8 cellular contexts compared by ENCODE assay signal in the genomic region with DNA sequence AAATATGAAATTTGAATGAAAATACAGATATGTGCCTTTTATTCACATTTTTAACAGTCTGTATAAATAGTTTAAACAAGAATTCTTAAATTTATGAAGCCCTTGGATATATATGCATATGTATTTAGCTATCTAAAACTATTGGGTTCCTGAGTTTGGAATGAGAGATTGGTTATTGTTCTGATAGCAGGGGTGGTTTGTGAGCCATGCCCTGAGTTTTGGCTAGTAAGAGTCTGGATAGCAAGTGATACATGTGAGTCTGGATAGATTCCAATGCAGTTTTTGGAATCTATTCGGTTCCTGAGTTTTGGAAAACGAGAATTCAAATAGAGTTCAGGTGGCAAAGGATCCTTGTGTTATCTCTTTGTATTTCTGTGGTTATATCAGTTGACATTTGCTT. TPM values are rescaled to one million over a fixed set of nuclear protein-coding genes. Genes with fewer than 3 reads are reported as not detected.
DNase-seq lines count a peak whose midpoint lies in the region; ATAC-seq and TF ChIP-seq lines count a peak whose summit lies in the region.

No MANE protein-coding gene starts in this region.

- ATAC-seq in CD4-positive, CD25-positive, alpha-beta regulatory T cell (ENCODE audit: low read depth in 2 of 2) = no peak
- no peak for ATAC-seq in naive thymus-derived CD4-positive, alpha-beta T cell
- no peak for ATAC-seq in GM18873 (IDR thresholded peaks at IDR 0.05; ENCODE audit: low FRiP score, unreplicated experiment)
- ATAC-seq in GM21825 (IDR thresholded peaks at IDR 0.05; ENCODE audit: unreplicated experiment) = no peak

- H3K27ac ChIP-seq in CD4-positive, CD25-positive, alpha-beta regulatory T cell (ENCODE audit: insufficient read depth, low read length, poor library complexity, severe bottlenecking) = no peak overlapping the region
- H3K27ac ChIP-seq in KMS-11 = peak overlapping the region; percentile 92; the same call in 1 of the 2 replicates
- H3K27ac ChIP-seq in naive thymus-derived CD4-positive, alpha-beta T cell (ENCODE audit: low read depth, low read length) = no peak overlapping the region

- intact Hi-C loops in naive thymus-derived CD4-positive, alpha-beta T cell (cut with micrococcal nuclease) = no loop called here

- H3K4me2 ChIP-seq in KMS-11 = peak overlapping the region; percentile 84

- H3K4me3 ChIP-seq in CD4-positive, CD25-positive, alpha-beta regulatory T cell (ENCODE audit: low read depth, low read length) = peak overlapping the region; percentile 92
- H3K4me3 ChIP-seq in KMS-11 (IDR thresholded peaks at IDR 0.05; ENCODE audit: insufficient read depth, low read depth, low read length) (no peak overlapping the region), cardiac fibroblast (replicated peaks in 1 of 2; ENCODE audit: low read depth in 2 of 2, low read length in 2 of 2) (peak overlapping the region; percentile 11 to 83)
- H3K4me3 ChIP-seq in naive thymus-derived CD4-positive, alpha-beta T cell (ENCODE audit: low read length) = peak overlapping the region; percentile 83

- peaks cover 83% of the 10 kb centered on the region for H3K79me2 ChIP-seq in KMS-11 (ENCODE audit: insufficient read depth, low read depth)

- no peaks in the 10 kb centered on the region for H3K36me3 Mint-ChIP-seq in CD4-positive, CD25-positive, alpha-beta regulatory T cell
- H3K36me3 Mint-ChIP-seq in naive thymus-derived CD4-positive, alpha-beta T cell = peaks cover 0 to 7% (median 5%) of the 10 kb centered on the region in 5 donors

- no peak overlapping the region for H2AFZ ChIP-seq in KMS-11 (ENCODE audit: low read depth)

- peak overlapping the region; percentile 86 to 97 (median 94) for H3K4me3 Mint-ChIP-seq in CD4-positive, CD25-positive, alpha-beta regulatory T cell
- peak overlapping the region; percentile 58 to 95 (median 90) for H3K4me3 Mint-ChIP-seq in naive thymus-derived CD4-positive, alpha-beta T cell

- peaks cover 0 to 2% (median 0%) of the 10 kb centered on the region in 7 donors for H3K9me3 Mint-ChIP-seq in CD4-positive, CD25-positive, alpha-beta regulatory T cell
- peaks cover 0 to 4% (median 0%) of the 10 kb centered on the region in 11 donors for H3K9me3 Mint-ChIP-seq in naive thymus-derived CD4-positive, alpha-beta T cell

- H3K27ac Mint-ChIP-seq in CD4-positive, CD25-positive, alpha-beta regulatory T cell = peak overlapping the region; percentile 39 to 80 (median 57)
- H3K27ac Mint-ChIP-seq in naive thymus-derived CD4-positive, alpha-beta T cell = peak overlapping the region in 3 of 9 donors; percentile 8 to 14 (median 9)

- H3K27me3 ChIP-seq in CD4-positive, CD25-positive, alpha-beta regulatory T cell (ENCODE audit: control insufficient read depth, insufficient read depth, low read length) = no peaks in the 10 kb centered on the region
- H3K27me3 ChIP-seq in KMS-11 (ENCODE audit: insufficient read depth, low read depth) = no peaks in the 10 kb centered on the region
- H3K27me3 ChIP-seq in naive thymus-derived CD4-positive, alpha-beta T cell (ENCODE audit: control insufficient read depth in 2 of 2, insufficient read depth in 2 of 2, low read length in 2 of 2) = no peaks in the 10 kb centered on the region

- POLR2A ChIA-PET in naive thymus-derived CD4-positive, alpha-beta T cell (lab: Charles Lee) = interaction anchor here (1.0 kb wide), 1 partner anchor 295 kb away, joined by 3 read pairs; no protein-coding TSS in a partner anchor

- TF ChIP-seq CTCF in KMS-11 (conservative IDR thresholded peaks at IDR 0.05; ENCODE audit: low read depth, low read length) = no peak
- TF ChIP-seq CTCF in cardiac fibroblast (IDR thresholded peaks at IDR 0.05; ENCODE audit: low read depth, low read length) = no peak

- H3K4me1 Mint-ChIP-seq in CD4-positive, CD25-positive, alpha-beta regulatory T cell = peaks cover 50 to 75% (median 56%) of the 10 kb centered on the region in 4 donors
- H3K4me1 Mint-ChIP-seq in naive thymus-derived CD4-positive, alpha-beta T cell = peaks cover 40 to 80% (median 69%) of the 10 kb centered on the region in 7 donors

- no peaks in the 10 kb centered on the region for H4K20me1 ChIP-seq in KMS-11 (ENCODE audit: insufficient read depth)

- H3K4me1 ChIP-seq in CD4-positive, CD25-positive, alpha-beta regulatory T cell (ENCODE audit: control insufficient read depth, insufficient read depth, low read length, poor library complexity, severe bottlenecking) = peaks cover 73% of the 10 kb centered on the region
- H3K4me1 ChIP-seq in KMS-11 (ENCODE audit: low read depth, poor library complexity, severe bottlenecking) = peaks cover 27% of the 10 kb centered on the region
- H3K4me1 ChIP-seq in naive thymus-derived CD4-positive, alpha-beta T cell (ENCODE audit: control insufficient read depth in 2 of 2, insufficient read depth in 2 of 2, low read length in 2 of 2) = peaks cover 23 to 47% of the 10 kb centered on the region in 2 donors

- H3K9me3 ChIP-seq in CD4-positive, CD25-positive, alpha-beta regulatory T cell (ENCODE audit: control insufficient read depth in 2 of 2, low read length in 2 of 2) = no peaks in the 10 kb centered on the region
- no peaks in the 10 kb centered on the region for H3K9me3 ChIP-seq in naive thymus-derived CD4-positive, alpha-beta T cell (ENCODE audit: control insufficient read depth in 2 of 3, low read length in 3 of 3)

- DNase-seq in CD4-positive, CD25-positive, alpha-beta regulatory T cell = no peak
- no peak for DNase-seq in cardiac fibroblast (ENCODE audit: low read depth in 2 of 2)
- no peak for DNase-seq in naive thymus-derived CD4-positive, alpha-beta T cell
- no peak for DNase-seq in DMS79 (lab: John Stamatoyannopoulos, UW)
- DNase-seq in LoVo (ENCODE audit: low spot score) = no peak

- H3K9ac ChIP-seq in KMS-11 = peak overlapping the region; percentile 82; the same call in 1 of the 2 replicates

- CTCF ChIA-PET in naive thymus-derived CD4-positive, alpha-beta T cell (lab: Charles Lee) = no interaction called here

- H3K36me3 ChIP-seq in CD4-positive, CD25-positive, alpha-beta regulatory T cell (ENCODE audit: control insufficient read depth, insufficient read depth, low read length) = no peaks in the 10 kb centered on the region
- no peaks in the 10 kb centered on the region for H3K36me3 ChIP-seq in KMS-11 (ENCODE audit: insufficient read depth)
- H3K36me3 ChIP-seq in naive thymus-derived CD4-positive, alpha-beta T cell (ENCODE audit: control insufficient read depth in 2 of 3, insufficient read depth in 3 of 3, low read length in 3 of 3) = peaks cover 0 to 6% (median 0%) of the 10 kb centered on the region in 3 experiments

- no peaks in the 10 kb centered on the region for H3K27me3 Mint-ChIP-seq in CD4-positive, CD25-positive, alpha-beta regulatory T cell
- H3K27me3 Mint-ChIP-seq in naive thymus-derived CD4-positive, alpha-beta T cell = no peaks in the 10 kb centered on the region

RNA-seq across cellular contexts. Expression of a gene that starts 2.8 kb away (rescaled TPM):
- 113 TPM for total RNA-seq in CD4-positive, CD25-positive, alpha-beta regulatory T cell
- 10 to 100 TPM; 27.2 to 50.2 (median 42.2) TPM for polyA plus RNA-seq in CD4-positive, CD25-positive, alpha-beta regulatory T cell
- 10 to 100 TPM; 40.4 to 63.4 (median 47.1) TPM for total RNA-seq in naive thymus-derived CD4-positive, alpha-beta T cell
- 10 to 100 TPM; 10.5 to 20.9 TPM for polyA plus RNA-seq in naive thymus-derived CD4-positive, alpha-beta T cell
